Comparison of ENCODE assay signal across 9 cellular contexts in the genomic region with DNA sequence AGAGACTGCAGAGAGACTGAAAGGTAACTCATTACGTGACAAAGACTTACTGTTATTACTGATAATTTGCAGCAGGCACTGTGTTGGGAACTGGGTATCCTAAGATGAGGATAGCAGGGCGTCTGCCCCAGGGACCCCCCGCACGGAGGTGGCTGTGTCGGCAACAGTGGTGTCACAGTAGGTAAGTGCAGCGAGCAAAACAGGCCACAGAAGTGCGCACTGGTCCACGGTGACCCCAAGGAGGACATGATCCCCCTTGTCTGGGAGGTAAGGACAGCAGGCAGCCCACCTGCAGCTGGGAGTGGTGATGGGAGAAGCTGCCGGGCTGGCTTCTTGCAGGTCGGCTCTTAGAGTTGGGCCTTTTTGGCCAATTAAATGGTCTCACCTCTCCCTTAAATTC.
DNase-seq lines count a peak whose midpoint lies in the region; ATAC-seq lines count a peak whose summit lies in the region.
"Had no signal": no experiment of that assay in that cellular context is flagged by ENCODE, and none has a peak within 500 bp of the region (broad histone marks: within the 10 kb centered on the region; RNA-seq: fewer than 3 reads in every experiment).

No MANE protein-coding gene starts in this region.

- no peaks in the 10 kb centered on the region for H3K9me3 ChIP-seq in muscle layer of duodenum (ENCODE audit: control insufficient read depth in 1 of 2, low read length in 2 of 2)

- peak; percentile 11 for DNase-seq in stimulated activated CD4-positive, alpha-beta T cell treated with anti-CD3 and anti-CD28 coated beads, Interleukin-12 subunit alpha, Interleukin-12 subunit beta, amount 100 ng/mL, for 4 hours
- no peak for DNase-seq in stimulated activated CD4-positive, alpha-beta T cell treated with anti-CD3 and anti-CD28 coated beads, Interleukin-4, amount 100 ng/mL, for 24 hours
- DNase-seq in activated naive CD8-positive, alpha-beta T cell treated with anti-CD3 and anti-CD28 coated beads, Interleukin-2, amount 10 ng/mL, durations not matched to agents 7 days and 5 days, result no peak
- no peak for DNase-seq in SKM-1 (lab: John Stamatoyannopoulos, UW; ENCODE audit: unreplicated experiment)
- DNase-seq: cerebellar nuclear complex had no signal

- H3K27me3 ChIP-seq in muscle layer of duodenum (ENCODE audit: low read depth, low read length), result no peaks in the 10 kb centered on the region

- H3K4me1 Mint-ChIP-seq in activated naive CD8-positive, alpha-beta T cell treated with anti-CD3 and anti-CD28 coated beads, Interleukin-2, amount 10 ng/mL, durations not matched to agents 7 days and 5 days, result peaks cover 14% of the 10 kb centered on the region

- H3K9me3 Mint-ChIP-seq in activated naive CD8-positive, alpha-beta T cell treated with anti-CD3 and anti-CD28 coated beads, Interleukin-2, amount 10 ng/mL, durations not matched to agents 7 days and 5 days, result no peaks in the 10 kb centered on the region

- peak overlapping the region; percentile 81 for H3K27ac Mint-ChIP-seq in activated naive CD8-positive, alpha-beta T cell treated with anti-CD3 and anti-CD28 coated beads, Interleukin-2, amount 10 ng/mL, durations not matched to agents 7 days and 5 days

- POLR2A ChIA-PET in activated naive CD8-positive, alpha-beta T cell treated with anti-CD3 and anti-CD28 coated beads, Interleukin-2, amount 10 ng/mL, durations not matched to agents 7 days and 5 days (lab: Charles Lee), result interaction anchor here (1.0 to 1.3 kb wide), 2 partner anchors 81 to 96 kb away, joined by 4 to 9 read pairs; a partner anchor contains a TSS

- no peak overlapping the region for H3K27ac ChIP-seq in muscle layer of duodenum (ENCODE audit: low read length)

- H3K36me3 ChIP-seq in muscle layer of duodenum (ENCODE audit: control insufficient read depth in 1 of 2, insufficient read depth in 2 of 2, low read length in 2 of 2), result no peaks in the 10 kb centered on the region

- H3K27me3 Mint-ChIP-seq in activated naive CD8-positive, alpha-beta T cell treated with anti-CD3 and anti-CD28 coated beads, Interleukin-2, amount 10 ng/mL, durations not matched to agents 7 days and 5 days, result peaks cover 13% of the 10 kb centered on the region

- H3K4me3 ChIP-seq in muscle layer of duodenum (ENCODE audit: low read depth in 1 of 2, low read length in 2 of 2), result peak overlapping the region; percentile 51 to 72

- peaks cover 0 to 12% of the 10 kb centered on the region in 2 donors for H3K4me1 ChIP-seq in muscle layer of duodenum (ENCODE audit: control insufficient read depth in 1 of 2, insufficient read depth in 2 of 2, low read length in 2 of 2)

- H3K4me3 Mint-ChIP-seq in activated naive CD8-positive, alpha-beta T cell treated with anti-CD3 and anti-CD28 coated beads, Interleukin-2, amount 10 ng/mL, durations not matched to agents 7 days and 5 days, result peak overlapping the region; percentile 77

- ATAC-seq in activated naive CD8-positive, alpha-beta T cell treated with anti-CD3 and anti-CD28 coated beads, Interleukin-2, amount 10 ng/mL, durations not matched to agents 7 days and 5 days (ENCODE audit: low read depth), result no peak
- ATAC-seq in GM21526 (IDR thresholded peaks at IDR 0.05; ENCODE audit: low FRiP score, unreplicated experiment) (no peak), GM18870 (IDR thresholded peaks at IDR 0.05; ENCODE audit: unreplicated experiment) (no peak), HG02870 (IDR thresholded peaks at IDR 0.05; ENCODE audit: unreplicated experiment) (no peak)

- peaks cover 2% of the 10 kb centered on the region for H3K36me3 Mint-ChIP-seq in activated naive CD8-positive, alpha-beta T cell treated with anti-CD3 and anti-CD28 coated beads, Interleukin-2, amount 10 ng/mL, durations not matched to agents 7 days and 5 days
